19 cellular contexts compared by ENCODE assay signal in genomic region chr7:129661645-129662182, GRCh38. TPM values are rescaled to one million over a fixed set of nuclear protein-coding genes. Genes with fewer than 3 reads are reported as not detected.
A peak's percentile ranks its signal among the peaks of the same experiment; 100 is the strongest.
DNase-seq lines count a peak whose midpoint lies in the region; ATAC-seq, FAIRE-seq and TF ChIP-seq lines count a peak whose summit lies in the region.
"Had no signal": no experiment of that assay in that cellular context is flagged by ENCODE, and none has a peak within 500 bp of the region (broad histone marks: within the 10 kb centered on the region; RNA-seq: fewer than 3 reads in every experiment).

No MANE protein-coding gene starts in this region.

- FAIRE-seq in HepG2 (lab: Jason Lieb, UNC) (no peak), K562 (lab: Jason Lieb, UNC) (no peak)
- FAIRE-seq: GM12892, GM18507 had no signal

- H3K27me3 ChIP-seq in HepG2 (ENCODE audit: control insufficient read depth in 1 of 2, insufficient read depth in 2 of 2, low read length in 2 of 2), result no peaks in the 10 kb centered on the region
- no peaks in the 10 kb centered on the region for H3K27me3 ChIP-seq in right lobe of liver
- H3K27me3 ChIP-seq in K562 (ENCODE audit: control insufficient read depth in 2 of 2, insufficient read depth in 2 of 2, low read length in 2 of 2), result no peaks in the 10 kb centered on the region

- H3K36me3 Mint-ChIP-seq in stimulated activated memory B cell treated with anti-CD40 and anti-IgM and Interleukin-4, amounts not matched to agents 10 μg/mL and 1 μg/mL and 100 μg/mL, for 72 hours, result peaks cover 63% of the 10 kb centered on the region

- H3K4me3 ChIP-seq in HepG2 (replicated peaks in 1 of 3; ENCODE audit: insufficient read depth in 1 of 3, low read depth in 2 of 3, low read length in 3 of 3) (no peak overlapping the region), right lobe of liver (no peak overlapping the region), K562 (no peak overlapping the region)

- in situ Hi-C loops in HepG2 (cut with HindIII; ENCODE audit: extremely low pct_ligation_motif_present, low pct_unique_long_range_greater_than_20kb) (loop anchor here (5.0 to 10.0 kb wide), 2 partner anchors 166 to 353 kb away; no protein-coding TSS in a partner anchor), K562 (cut with MboI) (no loop called here)

- no peak overlapping the region for H3K27ac Mint-ChIP-seq in stimulated activated memory B cell treated with anti-CD40 and anti-IgM and Interleukin-4, amounts not matched to agents 10 μg/mL and 1 μg/mL and 100 μg/mL, for 72 hours
- H3K27ac Mint-ChIP-seq: B cell; CD4-positive, alpha-beta T cell had no signal

- TF ChIP-seq POLR2A in HepG2 (IDR thresholded peaks at IDR 0.05; ENCODE audit: insufficient read depth in 1 of 2, low read depth in 2 of 2, low read length in 2 of 2), result no peak
- TF ChIP-seq POLR2A in right lobe of liver (IDR thresholded peaks at IDR 0.05), result no peak
- no peak for TF ChIP-seq POLR2A in K562 (conservative IDR thresholded peaks at IDR 0.05)
- TF ChIP-seq POLR2A in erythroblast (IDR thresholded peaks at IDR 0.05; ENCODE audit: low read length), result no peak

- 99% methylated on average over 4 of the region's 4 CpGs for WGBS in HepG2 (ENCODE audit: low lambda C conversion rate)
- 100% methylated on average over 4 of the region's 4 CpGs for WGBS in right lobe of liver (ENCODE audit: insufficient coverage, low coverage, low lambda C conversion rate, missing lambda C conversion rate)
- WGBS in K562 (ENCODE audit: insufficient coverage, low coverage, missing lambda C conversion rate), result 90% methylated on average over 4 of the region's 4 CpGs

- peaks cover 11% of the 10 kb centered on the region for H3K9me3 Mint-ChIP-seq in stimulated activated memory B cell treated with anti-CD40 and anti-IgM and Interleukin-4, amounts not matched to agents 10 μg/mL and 1 μg/mL and 100 μg/mL, for 72 hours

- H3K9me3 ChIP-seq in HepG2 (ENCODE audit: low read length), result peaks cover 17% of the 10 kb centered on the region
- no peaks in the 10 kb centered on the region for H3K9me3 ChIP-seq in right lobe of liver
- H3K9me3 ChIP-seq in K562 (replicated peaks; ENCODE audit: control insufficient read depth, insufficient read depth, low read depth, low read length), result peaks cover 21% of the 10 kb centered on the region

- TF ChIP-seq CTCF in HepG2 (CRISPR knock-in tag; IDR thresholded peaks at IDR 0.05) (no peak), right lobe of liver (IDR thresholded peaks at IDR 0.05) (no peak), K562 (IDR thresholded peaks at IDR 0.05 in 2 of 3, conservative IDR thresholded peaks at IDR 0.05 in 1 of 3; ENCODE audit: insufficient read depth in 2 of 3, low read depth in 1 of 3, low read length in 3 of 3) (no peak)

- H3K36me3 ChIP-seq in HepG2 (replicated peaks in 1 of 2; ENCODE audit: control insufficient read depth in 1 of 2, insufficient read depth in 2 of 2, low read length in 2 of 2), result peaks cover 15 to 45% of the 10 kb centered on the region in 2 experiments
- H3K36me3 ChIP-seq in right lobe of liver, result peaks cover 0 to 14% (median under 1%) of the 10 kb centered on the region in 4 donors
- peaks cover 39% of the 10 kb centered on the region for H3K36me3 ChIP-seq in K562 (ENCODE audit: control insufficient read depth, insufficient read depth, low read length)

- CTCF ChIA-PET in HepG2 (lab: Yijun Ruan, JAX; ENCODE audit: low intra/inter-chr PET ratio, low total read pairs) (no interaction called here), K562 (lab: Yijun Ruan, JAX; ENCODE audit: low intra/inter-chr PET ratio) (no interaction called here)

- H3K4me1 Mint-ChIP-seq in stimulated activated memory B cell treated with anti-CD40 and anti-IgM and Interleukin-4, amounts not matched to agents 10 μg/mL and 1 μg/mL and 100 μg/mL, for 72 hours, result peaks cover 7% of the 10 kb centered on the region

- no peak overlapping the region for H2AFZ ChIP-seq in HepG2 (ENCODE audit: low read length)
- H2AFZ ChIP-seq in K562 (ENCODE audit: low read depth, low read length), result no peak overlapping the region

- no peaks in the 10 kb centered on the region for H4K20me1 ChIP-seq in HepG2 (ENCODE audit: insufficient read depth, low read length)
- H4K20me1 ChIP-seq in K562 (replicated peaks; ENCODE audit: control insufficient read depth, insufficient read depth, low read length), result no peaks in the 10 kb centered on the region

- no peaks in the 10 kb centered on the region for H3K9me1 ChIP-seq in K562 (ENCODE audit: control insufficient read depth, insufficient read depth, low read length)

- no peak for TF ChIP-seq RAD21 in HepG2 (CRISPR knock-in tag; IDR thresholded peaks at IDR 0.05)
- no peak for TF ChIP-seq RAD21 in K562 (CRISPR knock-in tag; conservative IDR thresholded peaks at IDR 0.05 in 1 of 2, IDR thresholded peaks at IDR 0.05 in 1 of 2)

- H3K4me3 Mint-ChIP-seq in stimulated activated memory B cell treated with anti-CD40 and anti-IgM and Interleukin-4, amounts not matched to agents 10 μg/mL and 1 μg/mL and 100 μg/mL, for 72 hours, result no peak overlapping the region
- H3K4me3 Mint-ChIP-seq: B cell; CD4-positive, alpha-beta T cell had no signal

- BruUV-seq in HepG2 (replicated peaks; lab: Mats Ljungman, UMichigan) (no TSS peak), K562 (replicated peaks; lab: Mats Ljungman, UMichigan) (no TSS peak)

- no peak overlapping the region for H3K9ac ChIP-seq in HepG2 (ENCODE audit: insufficient read depth, low read depth, low read length)
- no peak overlapping the region for H3K9ac ChIP-seq in K562 (ENCODE audit: insufficient read depth in 1 of 2, low read depth in 2 of 2, low read length in 2 of 2)

- H3K4me2 ChIP-seq in HepG2 (ENCODE audit: low read depth, low read length), result no peak overlapping the region
- no peak overlapping the region for H3K4me2 ChIP-seq in K562 (ENCODE audit: insufficient read depth, low read length)

- H3K79me2 ChIP-seq in HepG2 (ENCODE audit: insufficient read depth, low read length), result no peaks in the 10 kb centered on the region
- H3K79me2 ChIP-seq in K562 (ENCODE audit: control insufficient read depth, insufficient read depth, low read length), result no peaks in the 10 kb centered on the region

- no peaks in the 10 kb centered on the region for H3K4me1 ChIP-seq in HepG2 (ENCODE audit: insufficient read depth, low read length)
- H3K4me1 ChIP-seq in right lobe of liver, result no peaks in the 10 kb centered on the region
- no peaks in the 10 kb centered on the region for H3K4me1 ChIP-seq in K562 (replicated peaks in 1 of 2; ENCODE audit: control insufficient read depth in 2 of 2, insufficient read depth in 2 of 2, low read length in 2 of 2)
- H3K4me1 ChIP-seq: Caco-2 had no signal

- H3K27me3 Mint-ChIP-seq in stimulated activated memory B cell treated with anti-CD40 and anti-IgM and Interleukin-4, amounts not matched to agents 10 μg/mL and 1 μg/mL and 100 μg/mL, for 72 hours, result no peaks in the 10 kb centered on the region
- H3K27me3 Mint-ChIP-seq: B cell; CD4-positive, alpha-beta T cell had no signal

- ATAC-seq in HepG2 (no peak), right lobe of liver (no peak), K562 (no peak), GM19351 (IDR thresholded peaks at IDR 0.05; ENCODE audit: unreplicated experiment) (no peak)
- ATAC-seq in stimulated activated memory B cell treated with anti-CD40 and anti-IgM and Interleukin-4, amounts not matched to agents 10 μg/mL and 1 μg/mL and 100 μg/mL, for 72 hours, result no peak

- intact Hi-C loops in HepG2 (cut with micrococcal nuclease; ENCODE audit: unreplicated experiment) (no loop called here), right lobe of liver (cut with DNase I) (loop anchor here in 1 of 2 donors (10.0 kb wide), 2 partner anchors 163 to 353 kb away; no protein-coding TSS in a partner anchor), K562 (cut with micrococcal nuclease) (no loop called here)

- no peak for DNase-seq in HepG2 (ENCODE audit: low spot score)
- no peak for DNase-seq in right lobe of liver
- DNase-seq in K562 (ENCODE audit: extremely low read depth in 1 of 4, low spot score in 3 of 4), result no peak
- DNase-seq in erythroblast (lab: John Stamatoyannopoulos, UW), result peak; percentile 19 to 27
- DNase-seq in dedifferentiated amniotic fluid mesenchymal stem cell (ENCODE audit: extremely low spot score), result no peak
- DNase-seq: 8988T; C1 segment of cervical spinal cord; Caco-2; CD4-positive, alpha-beta T cell; DMS153; DMS79; GDM1; GOT3; H7 had no signal

- no peak overlapping the region for H3K27ac ChIP-seq in HepG2 (ENCODE audit: extremely low read length, insufficient read depth, low read length)
- no peak overlapping the region for H3K27ac ChIP-seq in right lobe of liver
- H3K27ac ChIP-seq in K562 (ENCODE audit: extremely low read depth, low read depth, low read length), result no peak overlapping the region

- no peak for TF ChIP-seq EP300 in HepG2 (IDR thresholded peaks at IDR 0.05; ENCODE audit: low read depth in 2 of 2, low read length in 2 of 2)
- no peak for TF ChIP-seq EP300 in HepG2 (CRISPR knock-in tag; IDR thresholded peaks at IDR 0.05; ENCODE audit: borderline replicate concordance)
- no peak for TF ChIP-seq EP300 in K562 (IDR thresholded peaks at IDR 0.05; ENCODE audit: low read length)

- POLR2A ChIA-PET in HepG2 (lab: Yijun Ruan, JAX), result no interaction called here
- POLR2A ChIA-PET in K562 (lab: Yijun Ruan, JAX), result no interaction called here

RNA-seq across cellular contexts. Expression of gene NRF1, which starts 50.2 kb away (rescaled TPM):
- total RNA-seq in HepG2 (2016; rRNA removed; fragmentation: Illumina TruSeq; extraction: Trizol) (10.1 and 16.2 TPM in 2 replicates), right lobe of liver (1 to 10 TPM; 3.9 to 6.8 (median 5.3) TPM), K562 (2014; rRNA removed) (16.2 and 17.5 TPM in 2 replicates), K562 (2014; rRNA removed; fragmentation: Illumina TruSeq; extraction: Trizol) (17.8 and 18.5 TPM in 2 replicates), K562 (2015; rRNA removed; fragmentation: Illumina TruSeq; extraction: Trizol) (17.6 and 20.3 TPM in 2 replicates), K562 (2021) (20.9 and 22.6 TPM in 2 replicates)
- total RNA-seq in HepG2 (2016; cell fraction: cytosol; rRNA removed; fragmentation: Illumina TruSeq; extraction: Trizol; ENCODE audit: low read depth), result 10.9 TPM in 2 replicates
- total RNA-seq in HepG2 (2016; cell fraction: insoluble cytoplasmic fraction; rRNA removed; fragmentation: Illumina TruSeq; extraction: Trizol), result 10.6 and 17.7 TPM in 2 replicates
- 9.0 and 11.3 TPM in 2 replicates for total RNA-seq in HepG2 (2016; cell fraction: membrane; rRNA removed; fragmentation: Illumina TruSeq; extraction: Trizol)
- 17.2 and 20.8 TPM in 2 replicates for total RNA-seq in HepG2 (2016; cell fraction: nucleus; rRNA removed; fragmentation: Illumina TruSeq; extraction: Trizol)
- polyA plus RNA-seq in HepG2 (2011; rRNA removed) (9.3 and 11.0 TPM in 2 replicates), K562 (2011; rRNA removed) (28.8 and 29.4 TPM in 2 replicates), K562 (2014; fragmentation: Illumina TruSeq; extraction: Trizol) (19.9 and 24.3 TPM in 2 replicates), K562 (2014; fragmentation: Nextera tagmentation; extraction: Ambion mirVana) (1 to 10 TPM; 8.6 to 8.9 TPM), K562 (2014; rRNA removed) (20.8 and 25.0 TPM in 2 replicates)
- 8.8 and 9.7 TPM in 2 replicates for polyA plus RNA-seq in HepG2 (2011; cell fraction: cytosol; rRNA removed)
- polyA plus RNA-seq in HepG2 (2011; cell fraction: nucleus; rRNA removed), result 13.7 and 15.4 TPM in 2 replicates
- 7.3 and 7.6 TPM in 2 replicates for polyA plus RNA-seq in HepG2 (2012)
- 1.5 and 1.6 TPM in 2 replicates for polyA plus RNA-seq in HepG2 (2016; cell fraction: cytosol; fragmentation: Illumina TruSeq; extraction: Trizol; ENCODE audit: low read depth)
- 14.0 and 14.7 TPM in 2 replicates for polyA plus RNA-seq in HepG2 (2016; cell fraction: insoluble cytoplasmic fraction; fragmentation: Illumina TruSeq; extraction: Trizol; ENCODE audit: low read depth)
- 3.5 and 4.0 TPM in 2 replicates for polyA plus RNA-seq in HepG2 (2016; cell fraction: membrane; fragmentation: Illumina TruSeq; extraction: Trizol; ENCODE audit: low read depth)
- polyA plus RNA-seq in HepG2 (2016; cell fraction: nucleus; fragmentation: Illumina TruSeq; extraction: Trizol; ENCODE audit: insufficient read depth, low read depth), result 17.5 and 20.4 TPM in 2 replicates
- polyA minus RNA-seq in HepG2 (2011; rRNA and poly(A)+ RNA removed; ENCODE audit: low replicate concordance), result 33.4 and 59.8 TPM in 2 replicates
- polyA minus RNA-seq in HepG2 (2011; cell fraction: cytosol; rRNA and poly(A)+ RNA removed), result 8.1 and 8.9 TPM in 2 replicates
- 27.0 and 28.1 TPM in 2 replicates for polyA minus RNA-seq in HepG2 (2011; cell fraction: nucleus; rRNA and poly(A)+ RNA removed)
- total RNA-seq in K562 (2011; cell fraction: chromatin; rRNA removed; ENCODE audit: low replicate concordance), result 82.6 and 84.4 TPM in 2 replicates
- total RNA-seq in K562 (2011; cell fraction: nucleolus; rRNA removed), result 37.0 and 42.8 TPM in 2 replicates
- 60.8 and 84.7 TPM in 2 replicates for total RNA-seq in K562 (2011; cell fraction: nucleoplasm; rRNA removed)
- polyA plus RNA-seq in K562 (2011; cell fraction: cytosol; rRNA removed), result 20.4 and 25.5 TPM in 2 replicates
- 31.6 and 40.0 TPM in 2 replicates for polyA plus RNA-seq in K562 (2011; cell fraction: nucleus; rRNA removed)
- polyA plus RNA-seq in K562 (2012), result 13.5 and 18.1 TPM in 2 replicates
- 44.2 and 48.6 TPM in 2 replicates for polyA minus RNA-seq in K562 (2011; rRNA and poly(A)+ RNA removed)
- 16.7 and 17.8 TPM in 2 replicates for polyA minus RNA-seq in K562 (2011; cell fraction: cytosol; rRNA and poly(A)+ RNA removed)
- 24.8 and 35.5 TPM in 2 replicates for polyA minus RNA-seq in K562 (2011; cell fraction: nucleus; rRNA and poly(A)+ RNA removed)

Comparison
In these comparisons a context has a peak if more than half of its experiments do, and no peak if none do; other contexts are left out.
1. DNase-seq: peak in erythroblast (2 of 2); none in HepG2 (single experiment), right lobe of liver (0 of 3), K562 (0 of 4) and dedifferentiated amniotic fluid mesenchymal stem cell (single experiment).
2. Of the 241 proteins assayed by ChIP-seq in both HepG2 and K562: peak only in HepG2: none; only in K562: ADNP, CBX1, CBX5, CC2D1A and TRIM24; in both: ZNF431; in neither: 235.